ENCODE assay signal across 21 cellular contexts in genomic region chr16:20401475-20402016, GRCh38. TPM values are rescaled to one million over a fixed set of nuclear protein-coding genes. Genes with fewer than 3 reads are reported as not detected.
A peak's percentile ranks its signal among the peaks of the same experiment; 100 is the strongest.
DNase-seq lines count a peak whose midpoint lies in the region; ATAC-seq, FAIRE-seq and TF ChIP-seq lines count a peak whose summit lies in the region.
"Had no signal": no experiment of that assay in that cellular context is flagged by ENCODE, and none has a peak within 500 bp of the region (broad histone marks: within the 10 kb centered on the region; RNA-seq: fewer than 3 reads in every experiment).

No MANE protein-coding gene starts in this region.

- no peaks in the 10 kb centered on the region for H3K79me2 ChIP-seq in hepatocyte

- no peaks in the 10 kb centered on the region for H3K4me1 ChIP-seq in hepatocyte (ENCODE audit: insufficient read depth)
- H3K4me1 ChIP-seq in pancreas: peaks cover 0 to 11% (median 0%) of the 10 kb centered on the region in 3 donors
- H3K4me1 ChIP-seq: BLaER1 treated with 17β-estradiol and CSF1 and Interleukin-3, amounts not matched to agents 10 nM and 100 nM had no signal

- H2AFZ ChIP-seq in hepatocyte: no peak overlapping the region

- no peak for TF ChIP-seq CTCF in hepatocyte (IDR thresholded peaks at IDR 0.05; ENCODE audit: poor library complexity)
- no peak for TF ChIP-seq CTCF in pancreas (IDR thresholded peaks at IDR 0.05)

- DNase-seq in Daoy (ENCODE audit: low read depth) (peak; percentile 13), NCI-H510A treated with DMSO at 0.1 percent for 48 hours (lab: John Stamatoyannopoulos, UW) (peak; percentile 34), hepatocyte (ENCODE audit: low spot score) (no peak), pancreas (peak in 1 of 6 donors; percentile 9), NCI-H82 treated with DMSO at 0.1 percent for 48 hours (lab: John Stamatoyannopoulos, UW; ENCODE audit: unreplicated experiment) (no peak), HT-29 (ENCODE audit: low spot score) (no peak), SW 1271 (lab: John Stamatoyannopoulos, UW) (no peak), NCI-H748 (lab: John Stamatoyannopoulos, UW; ENCODE audit: unreplicated experiment) (no peak)
- DNase-seq: CD8-positive, alpha-beta memory T cell; HCEC 1CT; NCI-H1105; NCI-H2081 treated with DMSO at 0.1 percent for 48 hours; NCI-H226; NCI-H526; SHP77 had no signal

- no peak for FAIRE-seq in pancreas (lab: Jason Lieb, UNC)
- FAIRE-seq: D721Med, K562 had no signal

- H3K9me3 ChIP-seq in hepatocyte (ENCODE audit: low read depth) (no peaks in the 10 kb centered on the region), pancreas (no peaks in the 10 kb centered on the region)
- H3K9me3 ChIP-seq: BLaER1 treated with 17β-estradiol and CSF1 and Interleukin-3, amounts not matched to agents 10 nM and 100 nM had no signal

- no peak overlapping the region for H3K4me2 ChIP-seq in hepatocyte
- H3K4me2 ChIP-seq: BLaER1 treated with 17β-estradiol and CSF1 and Interleukin-3, amounts not matched to agents 10 nM and 100 nM had no signal

- H4K20me1 ChIP-seq in hepatocyte (ENCODE audit: insufficient read depth, poor library complexity, severe bottlenecking): no peaks in the 10 kb centered on the region
- H4K20me1 ChIP-seq: BLaER1 treated with 17β-estradiol and CSF1 and Interleukin-3, amounts not matched to agents 10 nM and 100 nM had no signal

- no peaks in the 10 kb centered on the region for H3K9me2 ChIP-seq in hepatocyte (replicated peaks; ENCODE audit: insufficient read depth)

- intact Hi-C loops in pancreas (cut with DNase I): no loop called here

- WGBS in hepatocyte (ENCODE audit: low lambda C conversion rate, missing lambda C conversion rate): 68% methylated on average over 8 of the region's 8 CpGs
- 75% methylated on average over 8 of the region's 8 CpGs for WGBS in pancreas, 2 donors

- H3K27me3 ChIP-seq in hepatocyte (no peaks in the 10 kb centered on the region), pancreas (no peaks in the 10 kb centered on the region)
- H3K27me3 ChIP-seq: BLaER1 treated with 17β-estradiol and CSF1 and Interleukin-3, amounts not matched to agents 10 nM and 100 nM had no signal

- H3K4me3 ChIP-seq in hepatocyte (no peak overlapping the region), pancreas (no peak overlapping the region)
- H3K4me3 ChIP-seq: BLaER1 treated with 17β-estradiol and CSF1 and Interleukin-3, amounts not matched to agents 10 nM and 100 nM; K562; SK-N-MC had no signal

- peak overlapping the region; percentile 23 for H3K27ac ChIP-seq in hepatocyte
- H3K27ac ChIP-seq in pancreas: peak overlapping the region in 3 of 4 donors; percentile 6 to 42 (median 31)
- H3K27ac ChIP-seq: BLaER1 treated with 17β-estradiol and CSF1 and Interleukin-3, amounts not matched to agents 10 nM and 100 nM; SK-N-MC had no signal

- peak; percentile 39 to 74 (median 68) for ATAC-seq in pancreas
- ATAC-seq: K562 had no signal

- H3K36me3 ChIP-seq in hepatocyte (replicated peaks; ENCODE audit: insufficient read depth, low read depth) (no peaks in the 10 kb centered on the region), pancreas (no peaks in the 10 kb centered on the region)
- H3K36me3 ChIP-seq: BLaER1 treated with 17β-estradiol and CSF1 and Interleukin-3, amounts not matched to agents 10 nM and 100 nM had no signal

RNA-seq across cellular contexts. Expression of gene PDILT, which starts 3.0 kb away (rescaled TPM):
- 0.18 TPM in 1 of 2 replicates, not detected in the other for total RNA-seq in Daoy (2014; rRNA removed; shearing (Covaris generic))
- not detected in 2 replicates for total RNA-seq in hepatocyte
- not detected in 2 replicates for polyA plus RNA-seq in hepatocyte
- total RNA-seq in pancreas: not detected
- not detected for polyA plus RNA-seq in pancreas
- not detected in 2 replicates for total RNA-seq in HT-29 (2014; rRNA removed; shearing (Covaris generic))
- total RNA-seq: A673; CD8-positive, alpha-beta memory T cell; G401; K562 had no signal
- polyA plus RNA-seq: CD8-positive, alpha-beta memory T cell; K562 had no signal

RNA-seq across cellular contexts. Expression of gene ACSM5, which starts 7.8 kb away (rescaled TPM):
- 0.91 and 3.2 TPM in 2 replicates for total RNA-seq in Daoy (2014; rRNA removed; shearing (Covaris generic))
- total RNA-seq in hepatocyte: 2.1 and 5.5 TPM in 2 replicates
- polyA plus RNA-seq in hepatocyte: 3.3 and 8.9 TPM in 2 replicates
- total RNA-seq in pancreas: 1 to 10 TPM in 1 of 6 donors, under 1 TPM in 5; 0.25 to 1.0 (median 0.68) TPM
- polyA plus RNA-seq in pancreas: 1 to 10 TPM; 1.0 to 1.3 TPM
- not detected in 2 replicates for total RNA-seq in HT-29 (2014; rRNA removed; shearing (Covaris generic))
- total RNA-seq: A673; CD8-positive, alpha-beta memory T cell; G401; K562 had no signal
- polyA plus RNA-seq: CD8-positive, alpha-beta memory T cell; K562 had no signal

RNA-seq across cellular contexts. Expression of gene UMOD, which starts 49.0 kb away (rescaled TPM):
- not detected in 2 replicates for total RNA-seq in Daoy (2014; rRNA removed; shearing (Covaris generic))
- not detected in 2 replicates for total RNA-seq in hepatocyte
- polyA plus RNA-seq in hepatocyte: not detected in 2 replicates
- total RNA-seq in pancreas: 1 to 10 TPM; 1.3 to 9.6 (median 3.4) TPM
- 1 to 10 TPM; 2.3 to 5.5 TPM for polyA plus RNA-seq in pancreas
- not detected in 2 replicates for total RNA-seq in HT-29 (2014; rRNA removed; shearing (Covaris generic))
- total RNA-seq: A673; CD8-positive, alpha-beta memory T cell; G401; K562 had no signal
- polyA plus RNA-seq: CD8-positive, alpha-beta memory T cell; K562 had no signal

RNA-seq across cellular contexts. Expression of gene ACSM2A, which starts 49.8 kb away (rescaled TPM):
- not detected in 2 replicates for total RNA-seq in Daoy (2014; rRNA removed; shearing (Covaris generic))
- total RNA-seq in hepatocyte: 25.5 and 27.6 TPM in 2 replicates
- 22.0 and 33.5 TPM in 2 replicates for polyA plus RNA-seq in hepatocyte
- total RNA-seq in pancreas: under 1 TPM in 1 of 6 donors, not detected in 5; 0.28 TPM
- under 1 TPM in 1 of 2 donors, not detected in 1; 0.56 TPM for polyA plus RNA-seq in pancreas
- not detected in 2 replicates for total RNA-seq in HT-29 (2014; rRNA removed; shearing (Covaris generic))
- total RNA-seq: A673; CD8-positive, alpha-beta memory T cell; G401 had no signal
- polyA plus RNA-seq: CD8-positive, alpha-beta memory T cell; K562 had no signal

Comparison
In these comparisons a context has a peak if more than half of its experiments do, and no peak if none do; other contexts are left out.
1. DNase-seq: peak in Daoy (single experiment) and NCI-H510A treated with DMSO at 0.1 percent for 48 hours (single experiment); none in hepatocyte (single experiment), NCI-H82 treated with DMSO at 0.1 percent for 48 hours (single experiment), HT-29 (single experiment), SW 1271 (0 of 2) and NCI-H748 (single experiment).